In the genomic region with DNA sequence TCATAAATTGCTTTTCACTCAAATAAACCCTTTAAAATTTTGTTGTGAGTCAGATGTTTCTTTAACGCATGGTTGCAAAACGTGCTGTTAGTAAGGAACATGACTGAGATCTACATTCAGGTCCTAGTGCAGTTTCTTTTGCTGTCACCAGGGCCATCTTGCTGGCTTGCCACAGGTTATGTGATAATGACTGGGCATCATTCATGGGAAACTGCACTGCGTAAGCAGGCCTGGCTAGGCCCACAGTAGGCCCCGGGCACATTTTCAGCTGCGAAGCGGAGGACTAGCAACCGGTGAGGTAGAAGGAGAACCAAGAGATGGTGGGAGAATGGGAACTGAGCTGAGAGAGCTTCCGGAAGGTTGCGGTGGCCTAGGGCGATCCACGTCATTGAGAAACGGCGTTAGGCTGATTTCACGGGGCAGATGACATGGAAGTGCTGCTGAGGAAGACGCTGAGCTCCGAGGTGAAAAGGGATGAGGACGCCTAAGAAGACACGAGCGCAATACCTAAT, we compare ENCODE assay signal across 1 cellular context.
TF ChIP-seq lines count a peak whose summit lies in the region.

No MANE protein-coding gene starts in this region.

TF ChIP-seq in IMR-90, 13 proteins besides CTCF, POLR2A, EP300 and RAD21:
- TF ChIP-seq FOS (IDR thresholded peaks at IDR 0.05; ENCODE audit: low read depth, low read length), result no peak
- TF ChIP-seq MXI1 (IDR thresholded peaks at IDR 0.05; ENCODE audit: borderline replicate concordance, low read depth, low read length), result no peak
- TF ChIP-seq, protein P1, sequence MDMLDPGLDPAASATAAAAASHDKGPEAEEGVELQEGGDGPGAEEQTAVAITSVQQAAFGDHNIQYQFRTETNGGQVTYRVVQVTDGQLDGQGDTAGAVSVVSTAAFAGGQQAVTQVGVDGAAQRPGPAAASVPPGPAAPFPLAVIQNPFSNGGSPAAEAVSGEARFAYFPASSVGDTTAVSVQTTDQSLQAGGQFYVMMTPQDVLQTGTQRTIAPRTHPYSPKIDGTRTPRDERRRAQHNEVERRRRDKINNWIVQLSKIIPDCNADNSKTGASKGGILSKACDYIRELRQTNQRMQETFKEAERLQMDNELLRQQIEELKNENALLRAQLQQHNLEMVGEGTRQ (IDR thresholded peaks at IDR 0.05; ENCODE audit: low read depth, low read length), result no peak
- no peak for TF ChIP-seq MAZ (IDR thresholded peaks at IDR 0.05; ENCODE audit: borderline replicate concordance, low read depth, low read length)
- no peak for TF ChIP-seq MAFK (IDR thresholded peaks at IDR 0.05; ENCODE audit: low read depth, low read length)
- TF ChIP-seq CHD1 (IDR thresholded peaks at IDR 0.05; ENCODE audit: low read depth, low read length), result no peak
- TF ChIP-seq CEBPB (IDR thresholded peaks at IDR 0.05; ENCODE audit: low read depth, low read length), result no peak
- no peak for TF ChIP-seq SMC3 (IDR thresholded peaks at IDR 0.05; ENCODE audit: low read depth, low read length)
- no peak for TF ChIP-seq BHLHE40 (IDR thresholded peaks at IDR 0.05; ENCODE audit: low read depth, low read length)
